ENCODE assay signal across 9 cellular contexts in the genomic region with DNA sequence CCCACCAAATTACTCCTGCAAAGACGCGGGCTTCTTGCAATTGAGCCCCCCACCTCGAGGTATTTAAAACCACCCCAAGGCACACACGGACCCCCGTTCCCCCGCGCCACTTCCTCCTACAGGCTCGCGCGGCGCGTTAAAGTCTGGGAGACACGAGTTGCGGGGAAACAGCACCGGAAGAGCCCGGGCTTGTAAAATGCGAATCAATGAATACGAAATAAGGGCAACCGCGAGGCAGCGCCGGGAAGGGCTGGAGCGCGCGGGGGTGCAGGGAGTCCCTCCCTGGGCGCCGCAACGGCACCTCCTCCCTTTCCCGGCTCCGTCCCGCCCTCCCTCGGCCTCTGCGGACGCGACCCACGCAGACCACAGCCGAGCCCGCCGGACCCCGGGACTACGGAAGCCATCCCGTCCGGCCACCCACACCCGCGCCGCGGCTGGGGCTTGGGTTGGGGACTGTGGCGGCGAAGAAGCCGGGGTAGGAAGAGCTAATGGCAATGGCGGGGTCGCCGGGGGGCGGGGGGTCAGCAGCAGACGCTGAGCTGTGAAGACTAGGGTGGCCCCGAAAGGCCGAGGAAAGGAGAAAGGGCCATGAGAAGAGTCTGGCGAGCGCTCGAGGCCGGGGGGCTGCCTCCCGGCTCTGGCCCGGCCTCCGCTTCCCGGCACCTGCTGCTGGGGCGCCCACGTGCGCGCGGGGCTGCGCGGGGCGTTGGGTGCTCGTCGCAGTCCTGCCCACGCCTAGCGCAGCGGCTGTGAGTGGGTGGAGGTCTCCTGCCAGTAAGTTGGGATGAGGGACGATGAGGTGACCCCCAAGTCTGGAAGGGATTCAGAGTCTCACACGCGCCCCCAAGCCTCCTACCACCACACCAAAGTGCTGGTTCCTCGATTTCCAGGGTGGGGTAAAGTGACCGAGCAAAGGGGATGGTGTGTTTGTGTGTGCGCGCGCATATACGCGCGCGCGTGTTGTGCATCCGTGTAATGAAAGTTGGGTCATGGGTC. TPM values are rescaled to one million over a fixed set of nuclear protein-coding genes. Genes with fewer than 3 reads are reported as not detected.
DNase-seq lines count a peak whose midpoint lies in the region; ATAC-seq, FAIRE-seq and TF ChIP-seq lines count a peak whose summit lies in the region.
"Had no signal": no experiment of that assay in that cellular context is flagged by ENCODE, and none has a peak within 500 bp of the region (broad histone marks: within the 10 kb centered on the region; RNA-seq: fewer than 3 reads in every experiment).

No MANE protein-coding gene starts in this region.

- no peak overlapping the region for H4K5ac ChIP-seq in H1 (ENCODE audit: insufficient read length, low read depth, low read length)

- H3K4me3 Mint-ChIP-seq in effector memory CD8-positive, alpha-beta T cell, result no peak overlapping the region
- H3K4me3 Mint-ChIP-seq: activated CD4-positive, alpha-beta memory T cell treated with anti-CD3 and anti-CD28 coated beads for 36 hours had no signal

- no peak overlapping the region for H2BK5ac ChIP-seq in H1 (ENCODE audit: low read depth, low read length)

- H3K36me3 Mint-ChIP-seq in effector memory CD8-positive, alpha-beta T cell (ENCODE audit: insufficient read depth), result no peaks in the 10 kb centered on the region
- H3K36me3 Mint-ChIP-seq: activated CD4-positive, alpha-beta memory T cell treated with anti-CD3 and anti-CD28 coated beads for 36 hours had no signal

- H4K91ac ChIP-seq in H1 (replicated peaks; ENCODE audit: insufficient read length, low read length), result no peak overlapping the region

- no peak overlapping the region for H2BK20ac ChIP-seq in H1 (ENCODE audit: low read length)

- no peak overlapping the region for H3K4ac ChIP-seq in H1 (replicated peaks; ENCODE audit: insufficient read length, low read depth, low read length)

- TF ChIP-seq POLR2A in H1 (IDR thresholded peaks at IDR 0.05; ENCODE audit: control extremely low read depth in 1 of 2, low read depth in 2 of 2, low read length in 2 of 2) (no peak), prostate gland (IDR thresholded peaks at IDR 0.05) (no peak)

- H3K27me3 ChIP-seq in HUES48 (ENCODE audit: control insufficient read depth, insufficient read depth, low read length) (peaks cover 51% of the 10 kb centered on the region), H1 (replicated peaks in 1 of 4; ENCODE audit: control insufficient read depth in 3 of 4, extremely low read depth in 1 of 4, insufficient read depth in 3 of 4, low read length in 3 of 4) (peaks cover 10 to 56% (median 31%) of the 10 kb centered on the region in 4 experiments; a peak in 6 of 7 replicates), prostate gland (replicated peaks; ENCODE audit: insufficient read depth) (peaks cover 17% of the 10 kb centered on the region)

- H2BK12ac ChIP-seq in H1 (ENCODE audit: low read depth, low read length), result no peak overlapping the region

- ATAC-seq in HG03095 (IDR thresholded peaks at IDR 0.05; ENCODE audit: unreplicated experiment), result no peak
- no peak for ATAC-seq in effector memory CD8-positive, alpha-beta T cell (replicated peaks)
- no peak for ATAC-seq in HG02938 (IDR thresholded peaks at IDR 0.05; ENCODE audit: unreplicated experiment)

- no peak for TF ChIP-seq EP300 in H1 (IDR thresholded peaks at IDR 0.05; ENCODE audit: borderline replicate concordance in 1 of 2, low read depth in 2 of 2, low read length in 2 of 2)

- H4K8ac ChIP-seq in H1 (ENCODE audit: extremely low read depth, insufficient read depth, low read length), result peak overlapping the region; percentile 87; the same call in 1 of the 2 replicates

- FAIRE-seq in H1 (lab: Jason Lieb, UNC), result no peak

- peak overlapping the region; percentile 89 to 97 for H3K4me2 ChIP-seq in H1 (ENCODE audit: insufficient read depth in 1 of 2, low read depth in 2 of 2, low read length in 2 of 2)

- H4K20me1 ChIP-seq in H1 (replicated peaks in 1 of 2; ENCODE audit: control insufficient read depth in 1 of 2, insufficient read depth in 2 of 2, low read length in 2 of 2), result no peaks in the 10 kb centered on the region

- peaks cover 9 to 10% of the 10 kb centered on the region in 2 donors for H3K9me3 Mint-ChIP-seq in effector memory CD8-positive, alpha-beta T cell
- H3K9me3 Mint-ChIP-seq: activated CD4-positive, alpha-beta memory T cell treated with anti-CD3 and anti-CD28 coated beads for 36 hours had no signal

- H3K36me3 ChIP-seq in ES-I3 (ENCODE audit: insufficient read depth, low read length) (no peaks in the 10 kb centered on the region), HUES48 (ENCODE audit: control insufficient read depth, insufficient read depth, low read length) (peaks cover 3% of the 10 kb centered on the region; the same call in 1 of the 2 replicates), H1 (ENCODE audit: control insufficient read depth in 2 of 4, insufficient read depth in 4 of 4, low read length in 3 of 4) (no peaks in the 10 kb centered on the region), prostate gland (no peaks in the 10 kb centered on the region)

- H3K79me2 ChIP-seq in H1 (ENCODE audit: control insufficient read depth in 1 of 2, insufficient read depth in 2 of 2, low read length in 2 of 2), result no peaks in the 10 kb centered on the region

- H3K4me1 ChIP-seq in ES-I3 (ENCODE audit: insufficient read depth, low read length) (no peaks in the 10 kb centered on the region), HUES48 (ENCODE audit: control insufficient read depth, insufficient read depth, low read length) (peaks cover 31% of the 10 kb centered on the region), H1 (replicated peaks in 1 of 4; ENCODE audit: control insufficient read depth in 3 of 4, insufficient read depth in 4 of 4, low read length in 3 of 4) (peaks cover 2 to 12% (median 3%) of the 10 kb centered on the region in 4 experiments; a peak in 6 of 7 replicates), prostate gland (replicated peaks) (no peaks in the 10 kb centered on the region)

- POLR2A ChIA-PET in H1 (lab: Charles Lee; ENCODE audit: partially characterized antibody), result no interaction called here

- H3K23ac ChIP-seq in H1 (ENCODE audit: insufficient read length), result no peak overlapping the region

- CTCF ChIA-PET in H1 (lab: Charles Lee; ENCODE audit: partially characterized antibody), result no interaction called here

- H3K27me3 Mint-ChIP-seq in effector memory CD8-positive, alpha-beta T cell, result peaks cover 8 to 22% of the 10 kb centered on the region in 2 donors

- no peak overlapping the region for H2BK120ac ChIP-seq in H1 (replicated peaks; ENCODE audit: low read depth, low read length)

- H3K4me3 ChIP-seq in HUES48 (ENCODE audit: low read depth, low read length), result peak overlapping the region; percentile 84
- H3K4me3 ChIP-seq in H1 (ENCODE audit: extremely low read depth in 1 of 4, insufficient read depth in 2 of 4, low read depth in 3 of 4, low read length in 4 of 4), result peak overlapping the region; percentile 79 to 96 (median 83)
- H3K4me3 ChIP-seq in prostate gland, result peak overlapping the region; percentile 10 to 28

- peak overlapping the region; percentile 41; the same call in 1 of the 2 replicates for H3K18ac ChIP-seq in H1 (ENCODE audit: extremely low read depth, low read length)

- H3K79me1 ChIP-seq in H1 (ENCODE audit: low read depth, low read length), result no peaks in the 10 kb centered on the region

- no peaks in the 10 kb centered on the region for H3K9me3 ChIP-seq in ES-I3 (ENCODE audit: control insufficient read depth, insufficient read depth, low read length)
- H3K9me3 ChIP-seq in HUES48 (ENCODE audit: control insufficient read depth, insufficient read depth, low read length), result no peaks in the 10 kb centered on the region
- no peaks in the 10 kb centered on the region for H3K9me3 ChIP-seq in H1 (ENCODE audit: insufficient read depth in 2 of 2, low read depth in 1 of 2, low read length in 1 of 2)
- no peaks in the 10 kb centered on the region for H3K9me3 ChIP-seq in prostate gland

- intact Hi-C loops in prostate gland (cut with DNase I), result no loop called here

- peaks cover 0 to 2% of the 10 kb centered on the region in 2 donors for H3K4me1 Mint-ChIP-seq in effector memory CD8-positive, alpha-beta T cell (ENCODE audit: low read depth in 2 of 2)

- H3K9ac ChIP-seq in ES-I3 (ENCODE audit: low read depth, low read length) (peak overlapping the region; percentile 82), HUES48 (ENCODE audit: low read depth, low read length) (peak overlapping the region; percentile 53), H1 (replicated peaks in 1 of 4; ENCODE audit: extremely low read depth in 1 of 4, low read depth in 3 of 4, low read length in 3 of 4) (peak overlapping the region in 1 of 4 experiments; percentile 43; a peak in 3 of 7 replicates)

- 2% methylated on average over 35 of the region's 92 CpGs; no CpG with 5 or more reads in 1 of the 2 experiments for WGBS in H1 (ENCODE audit: extremely low coverage in 1 of 2, insufficient coverage in 1 of 2, insufficient read length in 1 of 2, insufficient replicate concordance in 2 of 2, low coverage in 1 of 2, low lambda C conversion rate in 2 of 2, missing lambda C conversion rate in 1 of 2), 2 experiments
- 2% methylated on average over 85 of the region's 92 CpGs for WGBS in prostate gland

- H2BK15ac ChIP-seq in H1 (ENCODE audit: low read length), result no peak overlapping the region; the same call in 1 of the 2 replicates

- H3K14ac ChIP-seq in H1 (ENCODE audit: insufficient read length), result no peak overlapping the region

- no peak overlapping the region for H2AK5ac ChIP-seq in H1 (ENCODE audit: low read depth, low read length)

- no peak for TF ChIP-seq CTCF in H1 (IDR thresholded peaks at IDR 0.05; ENCODE audit: control extremely low read depth in 1 of 3, insufficient read depth in 1 of 3, low read depth in 1 of 3, low read length in 3 of 3)
- no peak for TF ChIP-seq CTCF in prostate gland (IDR thresholded peaks at IDR 0.05)

- no peak; a peak in 1 of 4 replicates for TF ChIP-seq RAD21 in H1 (IDR thresholded peaks at IDR 0.05 in 1 of 2, conservative IDR thresholded peaks at IDR 0.05 in 1 of 2; ENCODE audit: low read depth in 2 of 2, low read length in 2 of 2)

- H3K27ac ChIP-seq in HUES48 (ENCODE audit: low read depth, low read length) (no peak overlapping the region), H1 (ENCODE audit: low read depth, low read length) (no peak overlapping the region), prostate gland (no peak overlapping the region)

- no peak overlapping the region for H3K56ac ChIP-seq in H1 (replicated peaks; ENCODE audit: insufficient read length, low read depth, low read length)

- no peak overlapping the region for H3K27ac Mint-ChIP-seq in effector memory CD8-positive, alpha-beta T cell
- H3K27ac Mint-ChIP-seq: activated CD4-positive, alpha-beta memory T cell treated with anti-CD3 and anti-CD28 coated beads for 36 hours had no signal

- DNase-seq in H1 (ENCODE audit: low read depth in 1 of 2, low spot score in 2 of 2) (peak in 1 of 2 experiments; percentile 67), prostate gland (ENCODE audit: low spot score) (no peak), occipital lobe (lab: John Stamatoyannopoulos, UW) (no peak)
- DNase-seq in effector memory CD8-positive, alpha-beta T cell, result no peak
- DNase-seq: activated CD4-positive, alpha-beta memory T cell treated with anti-CD3 and anti-CD28 coated beads for 36 hours had no signal

- peak overlapping the region; percentile 91 for H2AFZ ChIP-seq in H1 (ENCODE audit: low read length)

- peaks cover 30% of the 10 kb centered on the region; the same call in 1 of the 2 replicates for H3K23me2 ChIP-seq in H1 (ENCODE audit: low read depth, low read length)

RNA-seq across cellular contexts. Expression of gene NETO1, which starts 1.2 kb away (rescaled TPM):
- total RNA-seq in H1 (2021; fragmentation: NEBNext Ultra II Directional; extraction: Animal tissue kit (Norgen Biotek cat#: 25700)), result 19.3 and 22.3 TPM in 2 replicates
- 3.0 and 4.3 TPM in 2 replicates for polyA plus RNA-seq in H1 (2011; rRNA removed)
- 5.3 TPM for polyA plus RNA-seq in H1 (2011; cell fraction: cytosol; rRNA removed)
- polyA plus RNA-seq in H1 (2011; cell fraction: nucleus; rRNA removed), result 31.2 TPM
- 4.4 to 9.4 TPM (median 8.8 TPM) in 4 replicates for polyA plus RNA-seq in H1 (2012, experiment 1 of 2)
- polyA plus RNA-seq in H1 (2012, experiment 2 of 2), result 1.3 TPM
- 16.2 TPM for polyA plus RNA-seq in H1 (2013, experiment 1 of 2)
- 12.9 TPM for polyA plus RNA-seq in H1 (2013, experiment 2 of 2)
- 13.7 and 24.9 TPM in 2 replicates for polyA minus RNA-seq in H1 (2011; rRNA and poly(A)+ RNA removed)
- 18.0 TPM for polyA minus RNA-seq in H1 (2011; cell fraction: cytosol; rRNA and poly(A)+ RNA removed)
- polyA minus RNA-seq in H1 (2011; cell fraction: nucleus; rRNA and poly(A)+ RNA removed), result 79.7 TPM
- 1 to 10 TPM in 1 of 2 donors, not detected in 1; 1.6 TPM for total RNA-seq in prostate gland
- total RNA-seq in occipital lobe, result 47.7 TPM
- total RNA-seq: activated CD4-positive, alpha-beta memory T cell treated with anti-CD3 and anti-CD28 coated beads for 36 hours had no signal

Comparison
In these comparisons a context has a peak if more than half of its experiments do, and no peak if none do; other contexts are left out.
1. H3K4me3 ChIP-seq: peak in every context shown above with its lines; median percentile 84 in HUES48; 83 in H1; 19 in prostate gland.